Comparison of ENCODE assay signal across 18 cellular contexts in genomic region chr6:1667012-1667804, GRCh38. TPM values are rescaled to one million over a fixed set of nuclear protein-coding genes. Genes with fewer than 3 reads are reported as not detected.
A peak's percentile ranks its signal among the peaks of the same experiment; 100 is the strongest.
DNase-seq lines count a peak whose midpoint lies in the region; ATAC-seq, FAIRE-seq and TF ChIP-seq lines count a peak whose summit lies in the region.
"Had no signal": no experiment of that assay in that cellular context is flagged by ENCODE, and none has a peak within 500 bp of the region (broad histone marks: within the 10 kb centered on the region; RNA-seq: fewer than 3 reads in every experiment).

No MANE protein-coding gene starts in this region.

- no peak overlapping the region for H3K4me2 ChIP-seq in osteoblast (ENCODE audit: insufficient read depth, low read length)

- H3K36me3 ChIP-seq in BE2C (no peaks in the 10 kb centered on the region), osteoblast (ENCODE audit: insufficient read depth, low read length) (no peaks in the 10 kb centered on the region)
- H3K36me3 ChIP-seq: pancreas, Peyer's patch, right lobe of liver had no signal

- peak; percentile 28 for FAIRE-seq in HTR-8/SVneo (lab: Jason Lieb, UNC)
- FAIRE-seq: GM18507, pancreas had no signal

- no peaks in the 10 kb centered on the region for H3K27me3 ChIP-seq in BE2C
- H3K27me3 ChIP-seq in osteoblast (ENCODE audit: insufficient read depth, low read length): no peaks in the 10 kb centered on the region
- H3K27me3 ChIP-seq: pancreas, Peyer's patch, right lobe of liver had no signal

- H4K20me1 ChIP-seq in osteoblast (ENCODE audit: insufficient read depth, low read length): no peaks in the 10 kb centered on the region

- H3K27ac ChIP-seq in osteoblast (ENCODE audit: low read depth, low read length): no peak overlapping the region
- H3K27ac ChIP-seq: pancreas, Peyer's patch, right lobe of liver had no signal

- H3K4me3 ChIP-seq in BE2C (ENCODE audit: low read depth, low read length) (peak overlapping the region; percentile 10; the same call in 1 of the 2 replicates), choroid plexus epithelial cell (ENCODE audit: low read depth, low read length) (no peak overlapping the region), osteoblast (ENCODE audit: insufficient read depth, low read length) (no peak overlapping the region)
- H3K4me3 ChIP-seq: pancreas, Peyer's patch, right lobe of liver had no signal

- H3K4me1 ChIP-seq in BE2C (peaks cover 15% of the 10 kb centered on the region), osteoblast (ENCODE audit: insufficient read depth, low read length) (peaks cover 19% of the 10 kb centered on the region)
- H3K4me1 ChIP-seq: pancreas, Peyer's patch, right lobe of liver had no signal

- H3K79me2 ChIP-seq in osteoblast (ENCODE audit: insufficient read depth, low read length): no peaks in the 10 kb centered on the region

- DNase-seq in BE2C (peak; percentile 88), HTR-8/SVneo (ENCODE audit: insufficient read length, low spot score) (peak; percentile 24), choroid plexus epithelial cell (ENCODE audit: low read depth) (peak; percentile 8), osteoblast (ENCODE audit: insufficient read length, low spot score, missing footprints) (peak; percentile 75), NCI-H2196 (lab: John Stamatoyannopoulos, UW; ENCODE audit: unreplicated experiment) (no peak)
- DNase-seq: activated B cell treated with CpG ODN at 0.5 μM for 24 hours; activated CD4-positive, alpha-beta memory T cell treated with anti-CD3 and anti-CD28 coated beads, Interleukin-2, amount 10 ng/mL, durations not matched to agents 7 days and 5 days; left cardiac atrium; MM.1S; naive thymus-derived CD8-positive, alpha-beta T cell; NCI-H146; pancreas; Peyer's patch; right lobe of liver had no signal

- TF ChIP-seq CTCF in BE2C (IDR thresholded peaks at IDR 0.05; ENCODE audit: low read depth, low read length) (no peak), choroid plexus epithelial cell (conservative IDR thresholded peaks at IDR 0.05; ENCODE audit: low read depth, low read length) (no peak), osteoblast (IDR thresholded peaks at IDR 0.05; ENCODE audit: extremely low read depth, low read depth, low read length) (no peak)

- no peak overlapping the region for H2AFZ ChIP-seq in osteoblast (ENCODE audit: low read length)

- H3K9me3 ChIP-seq in BE2C (no peaks in the 10 kb centered on the region), osteoblast (ENCODE audit: low read depth, low read length) (no peaks in the 10 kb centered on the region)
- H3K9me3 ChIP-seq: pancreas, Peyer's patch, right lobe of liver had no signal

- no peak for ATAC-seq in HG03460 (IDR thresholded peaks at IDR 0.05; ENCODE audit: unreplicated experiment)
- no peak for ATAC-seq in GM19324 (IDR thresholded peaks at IDR 0.05; ENCODE audit: low FRiP score, unreplicated experiment)
- no peak for ATAC-seq in HG02852 (IDR thresholded peaks at IDR 0.05; ENCODE audit: unreplicated experiment)
- ATAC-seq: left cardiac atrium; naive thymus-derived CD8-positive, alpha-beta T cell; pancreas; right lobe of liver had no signal

RNA-seq across cellular contexts. Expression of gene FOXC1, which starts 57.5 kb away (rescaled TPM):
- 5.9 TPM for polyA plus RNA-seq in BE2C (2012; ENCODE audit: insufficient read depth, insufficient read length, low read depth)
- total RNA-seq in osteoblast: 39.4 and 41.0 TPM in 2 replicates
- total RNA-seq: naive thymus-derived CD8-positive, alpha-beta T cell had no signal
- polyA plus RNA-seq: naive thymus-derived CD8-positive, alpha-beta T cell had no signal
